1 cellular context compared by ENCODE assay signal in the genomic region with DNA sequence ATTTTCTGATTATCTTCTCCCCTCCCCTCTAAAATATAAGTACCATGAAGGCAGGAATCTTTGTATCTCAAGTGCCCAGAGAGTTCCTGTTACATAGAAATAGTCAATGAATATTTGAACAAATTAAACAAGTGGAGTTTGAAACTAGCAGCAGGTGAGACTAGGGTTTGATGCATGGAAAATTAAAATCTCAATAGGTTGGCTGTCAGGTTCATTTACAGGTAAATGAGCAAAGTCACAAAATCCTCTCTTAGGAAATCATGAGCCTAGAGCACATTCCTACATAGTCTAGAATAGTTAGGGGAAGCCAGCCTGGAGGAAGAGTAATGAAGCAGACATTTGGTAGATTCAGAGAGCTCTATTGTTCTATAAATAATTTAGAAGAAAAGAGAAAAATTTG.
TF ChIP-seq lines count a peak whose summit lies in the region.

No MANE protein-coding gene starts in this region.

TF ChIP-seq in H1, 55 proteins besides CTCF, POLR2A, EP300 and RAD21 (continued from another document):
- TF ChIP-seq, protein P1, sequence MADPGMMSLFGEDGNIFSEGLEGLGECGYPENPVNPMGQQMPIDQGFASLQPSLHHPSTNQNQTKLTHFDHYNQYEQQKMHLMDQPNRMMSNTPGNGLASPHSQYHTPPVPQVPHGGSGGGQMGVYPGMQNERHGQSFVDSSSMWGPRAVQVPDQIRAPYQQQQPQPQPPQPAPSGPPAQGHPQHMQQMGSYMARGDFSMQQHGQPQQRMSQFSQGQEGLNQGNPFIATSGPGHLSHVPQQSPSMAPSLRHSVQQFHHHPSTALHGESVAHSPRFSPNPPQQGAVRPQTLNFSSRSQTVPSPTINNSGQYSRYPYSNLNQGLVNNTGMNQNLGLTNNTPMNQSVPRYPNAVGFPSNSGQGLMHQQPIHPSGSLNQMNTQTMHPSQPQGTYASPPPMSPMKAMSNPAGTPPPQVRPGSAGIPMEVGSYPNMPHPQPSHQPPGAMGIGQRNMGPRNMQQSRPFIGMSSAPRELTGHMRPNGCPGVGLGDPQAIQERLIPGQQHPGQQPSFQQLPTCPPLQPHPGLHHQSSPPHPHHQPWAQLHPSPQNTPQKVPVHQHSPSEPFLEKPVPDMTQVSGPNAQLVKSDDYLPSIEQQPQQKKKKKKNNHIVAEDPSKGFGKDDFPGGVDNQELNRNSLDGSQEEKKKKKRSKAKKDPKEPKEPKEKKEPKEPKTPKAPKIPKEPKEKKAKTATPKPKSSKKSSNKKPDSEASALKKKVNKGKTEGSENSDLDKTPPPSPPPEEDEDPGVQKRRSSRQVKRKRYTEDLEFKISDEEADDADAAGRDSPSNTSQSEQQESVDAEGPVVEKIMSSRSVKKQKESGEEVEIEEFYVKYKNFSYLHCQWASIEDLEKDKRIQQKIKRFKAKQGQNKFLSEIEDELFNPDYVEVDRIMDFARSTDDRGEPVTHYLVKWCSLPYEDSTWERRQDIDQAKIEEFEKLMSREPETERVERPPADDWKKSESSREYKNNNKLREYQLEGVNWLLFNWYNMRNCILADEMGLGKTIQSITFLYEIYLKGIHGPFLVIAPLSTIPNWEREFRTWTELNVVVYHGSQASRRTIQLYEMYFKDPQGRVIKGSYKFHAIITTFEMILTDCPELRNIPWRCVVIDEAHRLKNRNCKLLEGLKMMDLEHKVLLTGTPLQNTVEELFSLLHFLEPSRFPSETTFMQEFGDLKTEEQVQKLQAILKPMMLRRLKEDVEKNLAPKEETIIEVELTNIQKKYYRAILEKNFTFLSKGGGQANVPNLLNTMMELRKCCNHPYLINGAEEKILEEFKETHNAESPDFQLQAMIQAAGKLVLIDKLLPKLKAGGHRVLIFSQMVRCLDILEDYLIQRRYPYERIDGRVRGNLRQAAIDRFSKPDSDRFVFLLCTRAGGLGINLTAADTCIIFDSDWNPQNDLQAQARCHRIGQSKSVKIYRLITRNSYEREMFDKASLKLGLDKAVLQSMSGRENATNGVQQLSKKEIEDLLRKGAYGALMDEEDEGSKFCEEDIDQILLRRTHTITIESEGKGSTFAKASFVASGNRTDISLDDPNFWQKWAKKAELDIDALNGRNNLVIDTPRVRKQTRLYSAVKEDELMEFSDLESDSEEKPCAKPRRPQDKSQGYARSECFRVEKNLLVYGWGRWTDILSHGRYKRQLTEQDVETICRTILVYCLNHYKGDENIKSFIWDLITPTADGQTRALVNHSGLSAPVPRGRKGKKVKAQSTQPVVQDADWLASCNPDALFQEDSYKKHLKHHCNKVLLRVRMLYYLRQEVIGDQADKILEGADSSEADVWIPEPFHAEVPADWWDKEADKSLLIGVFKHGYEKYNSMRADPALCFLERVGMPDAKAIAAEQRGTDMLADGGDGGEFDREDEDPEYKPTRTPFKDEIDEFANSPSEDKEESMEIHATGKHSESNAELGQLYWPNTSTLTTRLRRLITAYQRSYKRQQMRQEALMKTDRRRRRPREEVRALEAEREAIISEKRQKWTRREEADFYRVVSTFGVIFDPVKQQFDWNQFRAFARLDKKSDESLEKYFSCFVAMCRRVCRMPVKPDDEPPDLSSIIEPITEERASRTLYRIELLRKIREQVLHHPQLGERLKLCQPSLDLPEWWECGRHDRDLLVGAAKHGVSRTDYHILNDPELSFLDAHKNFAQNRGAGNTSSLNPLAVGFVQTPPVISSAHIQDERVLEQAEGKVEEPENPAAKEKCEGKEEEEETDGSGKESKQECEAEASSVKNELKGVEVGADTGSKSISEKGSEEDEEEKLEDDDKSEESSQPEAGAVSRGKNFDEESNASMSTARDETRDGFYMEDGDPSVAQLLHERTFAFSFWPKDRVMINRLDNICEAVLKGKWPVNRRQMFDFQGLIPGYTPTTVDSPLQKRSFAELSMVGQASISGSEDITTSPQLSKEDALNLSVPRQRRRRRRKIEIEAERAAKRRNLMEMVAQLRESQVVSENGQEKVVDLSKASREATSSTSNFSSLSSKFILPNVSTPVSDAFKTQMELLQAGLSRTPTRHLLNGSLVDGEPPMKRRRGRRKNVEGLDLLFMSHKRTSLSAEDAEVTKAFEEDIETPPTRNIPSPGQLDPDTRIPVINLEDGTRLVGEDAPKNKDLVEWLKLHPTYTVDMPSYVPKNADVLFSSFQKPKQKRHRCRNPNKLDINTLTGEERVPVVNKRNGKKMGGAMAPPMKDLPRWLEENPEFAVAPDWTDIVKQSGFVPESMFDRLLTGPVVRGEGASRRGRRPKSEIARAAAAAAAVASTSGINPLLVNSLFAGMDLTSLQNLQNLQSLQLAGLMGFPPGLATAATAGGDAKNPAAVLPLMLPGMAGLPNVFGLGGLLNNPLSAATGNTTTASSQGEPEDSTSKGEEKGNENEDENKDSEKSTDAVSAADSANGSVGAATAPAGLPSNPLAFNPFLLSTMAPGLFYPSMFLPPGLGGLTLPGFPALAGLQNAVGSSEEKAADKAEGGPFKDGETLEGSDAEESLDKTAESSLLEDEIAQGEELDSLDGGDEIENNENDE (IDR thresholded peaks at IDR 0.05; ENCODE audit: insufficient replicate concordance, low read length) = peak; percentile 85
- TF ChIP-seq JUN (IDR thresholded peaks at IDR 0.05; ENCODE audit: low read depth, low read length) (no peak), CEBPB (IDR thresholded peaks at IDR 0.05; ENCODE audit: low read depth, low read length) (peak; percentile 39; the same call in 1 of the 2 replicates)
TF ChIP-seq in H1: peak in this region for 5.
